Comparison of ENCODE assay signal across 13 cellular contexts in genomic region chr6:33729059-33729458, GRCh38. TPM values are rescaled to one million over a fixed set of nuclear protein-coding genes. Genes with fewer than 3 reads are reported as not detected.
DNase-seq lines count a peak whose midpoint lies in the region; ATAC-seq and TF ChIP-seq lines count a peak whose summit lies in the region.
"Had no signal": no experiment of that assay in that cellular context is flagged by ENCODE, and none has a peak within 500 bp of the region (broad histone marks: within the 10 kb centered on the region; RNA-seq: fewer than 3 reads in every experiment).

No MANE protein-coding gene starts in this region.

- peak overlapping the region; percentile 59 for H3K23ac ChIP-seq in neuronal stem cell (ENCODE audit: low read depth, low read length, poor library complexity)

- no peak overlapping the region for H2BK15ac ChIP-seq in neuronal stem cell (ENCODE audit: low read length)

- no peak overlapping the region for H3K4ac ChIP-seq in neuronal stem cell (ENCODE audit: low read length)

- H3K27ac ChIP-seq in right cardiac atrium (ENCODE audit: low read length) (peak overlapping the region; percentile 80), VCaP (peak overlapping the region; percentile 98), neuronal stem cell (replicated peaks; ENCODE audit: low read length) (no peak overlapping the region)
- H3K27ac ChIP-seq: GM23248, HL-60 had no signal

- no peak for DNase-seq in right cardiac atrium
- no peak for DNase-seq in left cardiac atrium
- DNase-seq in neuronal stem cell (ENCODE audit: low spot score): no peak
- no peak for DNase-seq in occipital lobe (lab: John Stamatoyannopoulos, UW)
- DNase-seq in glomerular visceral epithelial cell (ENCODE audit: extremely low spot score): no peak
- no peak for DNase-seq in OCI-M2 (lab: John Stamatoyannopoulos, UW; ENCODE audit: unreplicated experiment)
- DNase-seq: CD4-positive, alpha-beta memory T cell; DMS79; GM23248 had no signal

- no peak overlapping the region for H3K14ac ChIP-seq in neuronal stem cell (ENCODE audit: low read length)

- H4K8ac ChIP-seq in neuronal stem cell (ENCODE audit: low read depth, low read length): no peak overlapping the region

- ATAC-seq in right cardiac atrium (no peak), left cardiac atrium (no peak)
- ATAC-seq: HCT116 had no signal

- H3K4me1 ChIP-seq in right cardiac atrium (ENCODE audit: control insufficient read depth, insufficient read depth, low read length) (peaks cover 12% of the 10 kb centered on the region), neuronal stem cell (ENCODE audit: control insufficient read depth in 2 of 2, insufficient read depth in 1 of 2, low read depth in 1 of 2, low read length in 2 of 2) (peaks cover 0 to 7% of the 10 kb centered on the region in 2 donors)

- H3K9me3 ChIP-seq in right cardiac atrium (ENCODE audit: control insufficient read depth, low read length): no peaks in the 10 kb centered on the region
- no peaks in the 10 kb centered on the region for H3K9me3 ChIP-seq in neuronal stem cell (replicated peaks in 1 of 2; ENCODE audit: control insufficient read depth in 2 of 2, insufficient read depth in 1 of 2, low read depth in 1 of 2, low read length in 2 of 2)

- H2AK5ac ChIP-seq in neuronal stem cell (ENCODE audit: low read depth, low read length): peak overlapping the region; percentile 83

- H2BK12ac ChIP-seq in neuronal stem cell (ENCODE audit: low read length): no peak overlapping the region

- H2BK5ac ChIP-seq in neuronal stem cell (ENCODE audit: low read length): no peak overlapping the region

- WGBS in right cardiac atrium: 89% methylated on average over 6 of the region's 6 CpGs
- no CpG with 5 or more reads among the region's 6 CpGs for WGBS in neuronal stem cell (ENCODE audit: extremely low coverage in 2 of 2, insufficient read length in 2 of 2, insufficient replicate concordance in 1 of 2), 2 donors

- H3K4me3 ChIP-seq in right cardiac atrium (ENCODE audit: low read length) (no peak overlapping the region), neuronal stem cell (ENCODE audit: low read length in 2 of 2) (no peak overlapping the region)
- H3K4me3 ChIP-seq: GM23248 had no signal

- no peak overlapping the region for H2BK120ac ChIP-seq in neuronal stem cell (ENCODE audit: low read depth, low read length)

- no peaks in the 10 kb centered on the region for H3K36me3 ChIP-seq in neuronal stem cell (replicated peaks in 1 of 2; ENCODE audit: control insufficient read depth in 2 of 2, insufficient read depth in 2 of 2, low read length in 2 of 2)

- intact Hi-C loops in right cardiac atrium (cut with DNase I) (no loop called here), left cardiac atrium (cut with DNase I) (no loop called here)

- H3K27me3 ChIP-seq in right cardiac atrium (ENCODE audit: control insufficient read depth, insufficient read depth): no peaks in the 10 kb centered on the region
- peaks cover 0 to 24% (median 0%) of the 10 kb centered on the region in 3 experiments for H3K27me3 ChIP-seq in neuronal stem cell (ENCODE audit: control insufficient read depth in 3 of 3, insufficient read depth in 3 of 3, low read depth in 1 of 3, low read length in 3 of 3)

- H3K4me2 ChIP-seq in neuronal stem cell (ENCODE audit: insufficient read depth, low read length, poor library complexity, severe bottlenecking): no peak overlapping the region

- TF ChIP-seq CTCF in VCaP (conservative IDR thresholded peaks at IDR 0.05): no peak

- H3K18ac ChIP-seq in neuronal stem cell (ENCODE audit: low read length): peak overlapping the region; percentile 87

- H3K79me1 ChIP-seq in neuronal stem cell (ENCODE audit: low read depth, low read length): no peaks in the 10 kb centered on the region

- H2AFZ ChIP-seq in neuronal stem cell (ENCODE audit: low read length): no peak overlapping the region
- H2AFZ ChIP-seq: GM23248 had no signal

- H4K91ac ChIP-seq in neuronal stem cell (ENCODE audit: low read depth, low read length, poor library complexity): no peak overlapping the region

- no peak overlapping the region for H3K9ac ChIP-seq in neuronal stem cell (ENCODE audit: low read depth, low read length, poor library complexity)
- H3K9ac ChIP-seq: GM23248 had no signal

RNA-seq across cellular contexts. Expression of gene UQCC2, which starts 17.6 kb away (rescaled TPM):
- total RNA-seq in right cardiac atrium: 100 to 1,000 TPM; 188 to 264 (median 233) TPM
- polyA plus RNA-seq in right cardiac atrium: 376 TPM
- 100 to 1,000 TPM; 183 to 203 TPM for total RNA-seq in left cardiac atrium
- polyA plus RNA-seq in neuronal stem cell (2013, experiment 1 of 2): 222 TPM
- 222 TPM for polyA plus RNA-seq in neuronal stem cell (2013, experiment 2 of 2)
- total RNA-seq in occipital lobe: 15.8 TPM

RNA-seq across cellular contexts. Expression of gene IP6K3, which starts 17.6 kb away (rescaled TPM):
- 10 to 100 TPM in 3 of 4 donors, 1 to 10 TPM in 1; 10.0 to 44.4 (median 27.1) TPM for total RNA-seq in right cardiac atrium
- 14.4 TPM for polyA plus RNA-seq in right cardiac atrium
- total RNA-seq in left cardiac atrium: 10 to 100 TPM; 23.8 to 29.4 TPM
- polyA plus RNA-seq in neuronal stem cell (2013, experiment 1 of 2): 1.7 TPM
- 1.4 TPM for polyA plus RNA-seq in neuronal stem cell (2013, experiment 2 of 2)
- not detected for total RNA-seq in occipital lobe
- total RNA-seq: A673; CD4-positive, alpha-beta memory T cell; GM23248 had no signal
- polyA plus RNA-seq: CD4-positive, alpha-beta memory T cell; GM23248 had no signal

RNA-seq across cellular contexts. Expression of gene LEMD2, which starts 59.9 kb away (rescaled TPM):
- total RNA-seq in right cardiac atrium (10 to 100 TPM; 29.5 to 34.6 (median 32.9) TPM), left cardiac atrium (10 to 100 TPM; 26.0 to 33.7 TPM), occipital lobe (31.8 TPM)
- 33.2 TPM for polyA plus RNA-seq in right cardiac atrium
- 30.6 TPM for polyA plus RNA-seq in neuronal stem cell (2013, experiment 1 of 2)
- polyA plus RNA-seq in neuronal stem cell (2013, experiment 2 of 2): 30.2 TPM

Comparison
In these comparisons a context has a peak if more than half of its experiments do, and no peak if none do; other contexts are left out.
1. RNA of gene UQCC2, which starts 17.6 kb away (total RNA-seq): 188 to 264 TPM in right cardiac atrium and 183 to 203 TPM in left cardiac atrium; 15.8 TPM in occipital lobe (single experiment); every median in the first group is over 10 times any median in the second.
2. RNA of gene IP6K3, which starts 17.6 kb away (total RNA-seq): 23.8 to 29.4 TPM in left cardiac atrium and 10.0 to 44.4 TPM in right cardiac atrium; not detected in occipital lobe (single experiment); every median in the first group is over 10 times any median in the second.